8 cellular contexts compared by ENCODE assay signal in genomic region chr6:28943223-28943556, GRCh38. TPM values are rescaled to one million over a fixed set of nuclear protein-coding genes. Genes with fewer than 3 reads are reported as not detected.
DNase-seq lines count a peak whose midpoint lies in the region; ATAC-seq and TF ChIP-seq lines count a peak whose summit lies in the region.

No MANE protein-coding gene starts in this region.

- no peaks in the 10 kb centered on the region for H3K9me3 ChIP-seq in naive thymus-derived CD4-positive, alpha-beta T cell (ENCODE audit: control insufficient read depth in 2 of 3, low read length in 3 of 3)

- H3K27me3 ChIP-seq in BJ (ENCODE audit: control insufficient read depth, insufficient read depth, low read length) (no peaks in the 10 kb centered on the region), HL-60 (ENCODE audit: insufficient read depth, poor library complexity, severe bottlenecking) (no peaks in the 10 kb centered on the region)
- no peaks in the 10 kb centered on the region for H3K27me3 ChIP-seq in naive thymus-derived CD4-positive, alpha-beta T cell (ENCODE audit: control insufficient read depth in 2 of 2, insufficient read depth in 2 of 2, low read length in 2 of 2)

- peaks cover 0 to 31% (median 0%) of the 10 kb centered on the region in 11 donors for H3K9me3 Mint-ChIP-seq in naive thymus-derived CD4-positive, alpha-beta T cell

- 0 out of 2 replicates have a peak overlapping the region, but pooled peaks have one; percentile 27 for H3K27ac ChIP-seq in HL-60 (replicated peaks)
- H3K27ac ChIP-seq in naive thymus-derived CD4-positive, alpha-beta T cell (ENCODE audit: low read depth, low read length) = no peak overlapping the region

- POLR2A ChIA-PET in BJ (lab: Charles Lee) = no interaction called here
- POLR2A ChIA-PET in naive thymus-derived CD4-positive, alpha-beta T cell (lab: Charles Lee) = interaction anchor here (0.6 to 3.7 kb wide), 7 partner anchors 10 to 416 kb away, joined by 3 to 17 read pairs (median 4); no protein-coding TSS in a partner anchor

- intact Hi-C loops in naive thymus-derived CD4-positive, alpha-beta T cell (cut with micrococcal nuclease) = loop anchor here (1.0 to 10.0 kb wide), 6 partner anchors 59 to 1768 kb away; partner anchors contain the start of gene ZNF184 (in 1 of the 2)

- H3K4me3 Mint-ChIP-seq in naive thymus-derived CD4-positive, alpha-beta T cell = peak overlapping the region; percentile 86 to 99 (median 89)

- no peaks in the 10 kb centered on the region for H3K36me3 ChIP-seq in BJ (ENCODE audit: control insufficient read depth, insufficient read depth, low read length)
- no peaks in the 10 kb centered on the region for H3K36me3 ChIP-seq in naive thymus-derived CD4-positive, alpha-beta T cell (ENCODE audit: control insufficient read depth in 2 of 3, insufficient read depth in 3 of 3, low read length in 3 of 3)

- H3K4me3 ChIP-seq in BJ (ENCODE audit: low read depth, low read length) = peak overlapping the region; percentile 46; the same call in 1 of the 2 replicates
- H3K4me3 ChIP-seq in HL-60 (replicated peaks; ENCODE audit: insufficient read depth, low read length) = peak overlapping the region; percentile 58
- H3K4me3 ChIP-seq in astrocyte of the spinal cord (ENCODE audit: low read depth, low read length) = peak overlapping the region; percentile 70
- H3K4me3 ChIP-seq in naive thymus-derived CD4-positive, alpha-beta T cell (ENCODE audit: low read length) = peak overlapping the region; percentile 57

- TF ChIP-seq CTCF in BJ (IDR thresholded peaks at IDR 0.05; ENCODE audit: insufficient read depth, low read depth, low read length) = no peak
- TF ChIP-seq CTCF in HL-60 (IDR thresholded peaks at IDR 0.05; ENCODE audit: insufficient read depth, low read length) = no peak
- no peak for TF ChIP-seq CTCF in astrocyte of the spinal cord (IDR thresholded peaks at IDR 0.05; ENCODE audit: low read depth, low read length)

- in situ Hi-C loops in astrocyte of the spinal cord (cut with HindIII; ENCODE audit: low sequenced_read_pairs) = no loop called here

- DNase-seq in BJ (ENCODE audit: low read depth) (no peak), HL-60 (ENCODE audit: low read depth in 1 of 2, low spot score in 1 of 2) (no peak), astrocyte of the spinal cord (ENCODE audit: low read depth, low spot score) (no peak), AG20443 (ENCODE audit: low spot score) (no peak), NCI-H146 (lab: John Stamatoyannopoulos, UW) (no peak), SKM-1 treated with dmso at 0.1 percent for 144 hours (lab: John Stamatoyannopoulos, UW; ENCODE audit: unreplicated experiment) (no peak), islet precursor cell (no peak)
- DNase-seq in naive thymus-derived CD4-positive, alpha-beta T cell = no peak

- peaks cover 22 to 23% of the 10 kb centered on the region in 2 donors for H3K4me1 ChIP-seq in naive thymus-derived CD4-positive, alpha-beta T cell (ENCODE audit: control insufficient read depth in 2 of 2, insufficient read depth in 2 of 2, low read length in 2 of 2)

- peak overlapping the region; percentile 71 to 98 (median 93) for H3K27ac Mint-ChIP-seq in naive thymus-derived CD4-positive, alpha-beta T cell

- H3K27me3 Mint-ChIP-seq in naive thymus-derived CD4-positive, alpha-beta T cell = peaks cover 0 to 9% (median 0%) of the 10 kb centered on the region in 5 donors

- peaks cover 31 to 61% (median 51%) of the 10 kb centered on the region in 7 donors for H3K4me1 Mint-ChIP-seq in naive thymus-derived CD4-positive, alpha-beta T cell

- CTCF ChIA-PET in BJ (lab: Yijun Ruan, JAX) = interaction anchor here (0.6 kb wide), 2 partner anchors 56 to 71 kb away, joined by 3 read pairs; no protein-coding TSS in a partner anchor
- CTCF ChIA-PET in naive thymus-derived CD4-positive, alpha-beta T cell (lab: Charles Lee) = interaction anchor here (1.0 kb wide), 1 partner anchor 95 kb away, joined by 3 read pairs; no protein-coding TSS in a partner anchor

- peaks cover 0 to 7% (median 0%) of the 10 kb centered on the region in 5 donors for H3K36me3 Mint-ChIP-seq in naive thymus-derived CD4-positive, alpha-beta T cell

- no peak for ATAC-seq in naive thymus-derived CD4-positive, alpha-beta T cell

RNA-seq across cellular contexts. Expression of gene TRIM27, which starts 19.4 kb away (rescaled TPM):
- 47.3 TPM in 2 replicates for polyA plus RNA-seq in BJ (2011; rRNA removed)
- 34.9 and 48.7 TPM in 2 replicates for polyA minus RNA-seq in BJ (2011; rRNA and poly(A)+ RNA removed)
- 10 to 100 TPM; 22.9 to 93.9 (median 67.5) TPM for total RNA-seq in naive thymus-derived CD4-positive, alpha-beta T cell
- 10 to 100 TPM; 53.0 to 82.2 TPM for polyA plus RNA-seq in naive thymus-derived CD4-positive, alpha-beta T cell
